In genomic region chr13:27304099-27304498, GRCh38 we compare ENCODE assay signal across 11 cellular contexts.
"Had no signal": no experiment of that assay in that cellular context is flagged by ENCODE, and none has a peak within 500 bp of the region (broad histone marks: within the 10 kb centered on the region; RNA-seq: fewer than 3 reads in every experiment).

No MANE protein-coding gene starts in this region.

- H3K4me2 ChIP-seq: GM23338 had no signal

- H3K27ac ChIP-seq: GM23248 had no signal

- FAIRE-seq: H1, H54 had no signal

- DNase-seq: GM23248, GOT3, H7, H9, HCEC 1CT, HFFc6 had no signal

- H3K4me1 ChIP-seq: HAP-1 had no signal

- H2AFZ ChIP-seq: GM23248, GM23338 had no signal

- H3K9me3 ChIP-seq: HAP-1 had no signal

- H3K4me3 ChIP-seq: GM23248, GM23338, HAP-1 had no signal

- H3K9ac ChIP-seq: GM23248 had no signal

- H3K36me3 ChIP-seq: HAP-1 had no signal

- ATAC-seq: GM23338, HCT116 had no signal
